16 cellular contexts compared by ENCODE assay signal in the genomic region with DNA sequence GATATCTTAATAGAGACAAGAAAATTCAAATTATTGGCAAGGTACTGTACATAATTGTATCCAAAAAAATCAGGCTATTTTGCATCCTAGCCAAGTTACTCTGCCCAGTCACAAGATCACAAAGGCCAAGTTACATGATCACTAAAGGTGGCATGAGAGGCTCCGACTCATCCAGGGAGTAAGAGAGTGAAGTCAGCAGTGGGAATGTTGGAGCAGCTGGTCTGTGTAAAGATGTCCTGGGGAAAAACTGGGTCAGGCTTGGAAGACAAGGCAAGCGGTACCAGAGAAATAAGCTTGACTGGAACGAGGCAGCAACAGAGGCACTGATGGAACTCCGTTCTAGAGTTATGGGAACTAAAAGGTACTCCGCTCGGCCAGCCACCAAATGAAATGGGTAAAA. TPM values are rescaled to one million over a fixed set of nuclear protein-coding genes. Genes with fewer than 3 reads are reported as not detected.
DNase-seq lines count a peak whose midpoint lies in the region; ATAC-seq, FAIRE-seq and TF ChIP-seq lines count a peak whose summit lies in the region.
"Had no signal": no experiment of that assay in that cellular context is flagged by ENCODE, and none has a peak within 500 bp of the region (broad histone marks: within the 10 kb centered on the region; RNA-seq: fewer than 3 reads in every experiment).

No MANE protein-coding gene starts in this region.

- H3F3A ChIP-seq in PC-3 (ENCODE audit: low read length, unreplicated experiment) = no peaks in the 10 kb centered on the region

- H3K9ac ChIP-seq in PC-3 (ENCODE audit: low read length) = no peak overlapping the region

- peaks cover 15% of the 10 kb centered on the region for H3K4me1 ChIP-seq in PC-3 (ENCODE audit: insufficient read depth, low read length)
- H3K4me1 ChIP-seq: BE2C had no signal

- H3K9me3 ChIP-seq in PC-3 (ENCODE audit: low read length) = no peaks in the 10 kb centered on the region
- H3K9me3 ChIP-seq: BE2C had no signal

- intact Hi-C loops in PC-3 (cut with micrococcal nuclease) (no loop called here), left ventricle myocardium superior (cut with micrococcal nuclease) (no loop called here)

- no peaks in the 10 kb centered on the region for H3K79me2 ChIP-seq in PC-3 (ENCODE audit: low read length)

- BruUV-seq in PC-3 (replicated peaks; lab: Mats Ljungman, UMichigan) = no TSS peak

- H3K4me2 ChIP-seq in PC-3 (ENCODE audit: low read length) = no peak overlapping the region

- H3K9me2 ChIP-seq in PC-3 (replicated peaks; ENCODE audit: low read length) = no peaks in the 10 kb centered on the region

- H2AFZ ChIP-seq in PC-3 (ENCODE audit: low read length) = no peak overlapping the region

- DNase-seq in AG10803 (ENCODE audit: low read depth) = peak; percentile 53
- DNase-seq in H54 (ENCODE audit: insufficient read length, low spot score) = peak; percentile 15
- peak; percentile 16 for DNase-seq in PC-3
- DNase-seq in fibroblast of the aortic adventitia (ENCODE audit: low read depth) = peak; percentile 49
- no peak for DNase-seq in activated naive CD4-positive, alpha-beta T cell treated with Interleukin-2 at 50 U/mL for 16 hours
- no peak for DNase-seq in GOT3 (lab: John Stamatoyannopoulos, UW)
- DNase-seq in left ventricle myocardium superior = no peak
- DNase-seq: BE2C; CD4-positive, alpha-beta memory T cell; DMS79 treated with DMSO at 0.1 percent for 48 hours; NCI-H1436; NCI-H2029 treated with DMSO at 0.1 percent for 48 hours; NCI-H510A treated with DMSO at 0.1 percent for 48 hours; SHP77 treated with DMSO at 0.1 percent for 48 hours had no signal

- H3K36me3 ChIP-seq in PC-3 (ENCODE audit: low read depth, low read length) = no peaks in the 10 kb centered on the region
- H3K36me3 ChIP-seq: BE2C had no signal

- ATAC-seq in PC-3 = no peak
- ATAC-seq in HG03432 (IDR thresholded peaks at IDR 0.05; ENCODE audit: unreplicated experiment) = no peak
- ATAC-seq in left ventricle myocardium superior = no peak

- CTCF ChIA-PET in PC-3 (lab: Charles Lee) = no interaction called here

- H3K4me3 ChIP-seq in AG10803 (ENCODE audit: low read length) = no peak overlapping the region
- H3K4me3 ChIP-seq in PC-3 (ENCODE audit: low read length) = no peak overlapping the region
- H3K4me3 ChIP-seq in fibroblast of the aortic adventitia (ENCODE audit: low read depth, low read length) = no peak overlapping the region

- no peaks in the 10 kb centered on the region for H3K27me3 ChIP-seq in PC-3 (ENCODE audit: low read length)
- H3K27me3 ChIP-seq: BE2C had no signal

- TF ChIP-seq CTCF in AG10803 (conservative IDR thresholded peaks at IDR 0.05; ENCODE audit: low read length) (no peak), PC-3 (conservative IDR thresholded peaks at IDR 0.05; ENCODE audit: low read depth, low read length) (no peak), fibroblast of the aortic adventitia (IDR thresholded peaks at IDR 0.05; ENCODE audit: insufficient read depth, low read length) (no peak)

- FAIRE-seq in H54 (lab: Jason Lieb, UNC) = peak; percentile 38
- FAIRE-seq: D721Med had no signal

- POLR2A ChIA-PET in PC-3 (lab: Charles Lee; ENCODE audit: unreplicated experiment) = no interaction called here

- H3K27ac ChIP-seq in PC-3 (ENCODE audit: low read length) = no peak overlapping the region

- TF ChIP-seq POLR2A in H54 (IDR thresholded peaks at IDR 0.05; ENCODE audit: low read depth, low read length) = no peak

- no peaks in the 10 kb centered on the region for H4K20me1 ChIP-seq in PC-3 (ENCODE audit: low read length)

RNA-seq across cellular contexts. Expression of gene PSG2, which starts 50.2 kb away (rescaled TPM):
- total RNA-seq in PC-3 (2014; rRNA removed) (not detected in 2 replicates), fibroblast of the aortic adventitia (ENCODE audit: low replicate concordance) (0.27 TPM in 1 of 2 replicates, not detected in the other), left ventricle myocardium superior (not detected)
- total RNA-seq: CD4-positive, alpha-beta memory T cell had no signal

RNA-seq across cellular contexts. Expression of gene PSG5, which starts 53.6 kb away (rescaled TPM):
- total RNA-seq in PC-3 (2014; rRNA removed) (not detected in 2 replicates), fibroblast of the aortic adventitia (ENCODE audit: low replicate concordance) (2.8 and 13.6 TPM in 2 replicates), left ventricle myocardium superior (not detected)
- total RNA-seq: CD4-positive, alpha-beta memory T cell had no signal

Comparison
In these comparisons a context has a peak if more than half of its experiments do, and no peak if none do; other contexts are left out.
1. DNase-seq: peak in AG10803 (single experiment), H54 (single experiment), PC-3 (single experiment) and fibroblast of the aortic adventitia (single experiment); none in activated naive CD4-positive, alpha-beta T cell treated with Interleukin-2 at 50 U/mL for 16 hours (single experiment), GOT3 (single experiment) and left ventricle myocardium superior (single experiment).